Comparison of ENCODE assay signal across 23 cellular contexts in the genomic region with DNA sequence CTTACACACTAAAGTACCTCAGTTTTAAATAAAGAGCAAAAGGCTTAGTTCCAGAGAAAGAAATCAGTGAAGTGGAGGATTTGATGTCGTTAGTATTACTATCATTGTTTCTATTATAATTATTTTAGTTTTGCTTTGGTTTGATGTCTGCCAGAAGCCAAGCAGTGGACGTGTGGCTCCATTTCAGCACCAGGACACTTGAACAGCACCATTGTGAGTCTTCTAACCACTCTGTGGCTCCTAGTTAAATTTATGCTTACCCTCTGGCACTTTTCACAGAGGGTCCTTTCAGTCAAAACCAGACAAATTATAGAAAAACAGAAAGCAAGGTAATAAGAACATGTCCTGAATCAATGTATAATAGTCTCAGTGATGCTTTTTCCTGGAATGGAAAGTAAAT. TPM values are rescaled to one million over a fixed set of nuclear protein-coding genes. Genes with fewer than 3 reads are reported as not detected.
DNase-seq lines count a peak whose midpoint lies in the region; ATAC-seq, FAIRE-seq and TF ChIP-seq lines count a peak whose summit lies in the region.
"Had no signal": no experiment of that assay in that cellular context is flagged by ENCODE, and none has a peak within 500 bp of the region (broad histone marks: within the 10 kb centered on the region; RNA-seq: fewer than 3 reads in every experiment).

No MANE protein-coding gene starts in this region.

- no peak for TF ChIP-seq EP300 in GM12878 (IDR thresholded peaks at IDR 0.05; ENCODE audit: borderline replicate concordance in 1 of 2, control insufficient read depth in 1 of 2, low read depth in 2 of 2, low read length in 2 of 2)

- H3K36me3 ChIP-seq in GM23248 (ENCODE audit: low read depth), result no peaks in the 10 kb centered on the region
- H3K36me3 ChIP-seq in GM12878 (ENCODE audit: control insufficient read depth in 2 of 2, insufficient read depth in 2 of 2, low read length in 1 of 2), result no peaks in the 10 kb centered on the region
- H3K36me3 ChIP-seq in adrenal gland (replicated peaks in 1 of 2), result no peaks in the 10 kb centered on the region
- H3K36me3 ChIP-seq: SJSA1, transverse colon had no signal

- H4K20me1 ChIP-seq in GM23248 (ENCODE audit: insufficient read depth), result no peaks in the 10 kb centered on the region
- H4K20me1 ChIP-seq in GM12878 (ENCODE audit: control insufficient read depth, insufficient read depth), result no peaks in the 10 kb centered on the region

- intact Hi-C loops in GM12878 (cut with micrococcal nuclease; ENCODE audit: unreplicated experiment) (no loop called here), adrenal gland (cut with DNase I) (no loop called here)
- intact Hi-C loops in CD4-positive, alpha-beta T cell (cut with DNase I, micrococcal nuclease), result no loop called here

- no peaks in the 10 kb centered on the region for H3K9me3 ChIP-seq in GM23248 (ENCODE audit: low read depth)
- H3K9me3 ChIP-seq in GM12878 (replicated peaks; ENCODE audit: control insufficient read depth, insufficient read depth, low read length), result no peaks in the 10 kb centered on the region
- no peaks in the 10 kb centered on the region for H3K9me3 ChIP-seq in CD4-positive, alpha-beta T cell (ENCODE audit: control insufficient read depth, low read length)
- H3K9me3 ChIP-seq in adrenal gland (replicated peaks in 1 of 3), result no peaks in the 10 kb centered on the region
- H3K9me3 ChIP-seq: SJSA1, transverse colon had no signal

- peaks cover 22% of the 10 kb centered on the region for H3K27me3 ChIP-seq in GM23248 (replicated peaks; ENCODE audit: insufficient read depth)
- no peaks in the 10 kb centered on the region for H3K27me3 ChIP-seq in GM12878 (replicated peaks in 1 of 2; ENCODE audit: control insufficient read depth in 2 of 2, insufficient read depth in 2 of 2, low read length in 1 of 2)
- H3K27me3 ChIP-seq in CD4-positive, alpha-beta T cell (ENCODE audit: control insufficient read depth, insufficient read depth, low read length), result peaks cover 22% of the 10 kb centered on the region
- peaks cover 17% of the 10 kb centered on the region for H3K27me3 ChIP-seq in adrenal gland
- H3K27me3 ChIP-seq: SJSA1 had no signal

- CTCF ChIA-PET in GM12878 (lab: Yijun Ruan, JAX), result interaction anchor here (1.3 to 2.8 kb wide), 3 partner anchors 10 to 71 kb away, joined by 3 to 23 read pairs (median 4); no protein-coding TSS in a partner anchor
- CTCF ChIA-PET in CD4-positive, alpha-beta T cell (lab: Charles Lee), result no interaction called here

- no peaks in the 10 kb centered on the region for H3K4me1 ChIP-seq in GM23248 (ENCODE audit: insufficient read depth)
- no peaks in the 10 kb centered on the region for H3K4me1 ChIP-seq in GM12878 (ENCODE audit: control insufficient read depth, insufficient read depth, low read length)
- no peaks in the 10 kb centered on the region for H3K4me1 ChIP-seq in adrenal gland (replicated peaks in 1 of 2)
- H3K4me1 ChIP-seq: parathyroid adenoma, SJSA1, transverse colon had no signal

- no peaks in the 10 kb centered on the region for H3K9me3 Mint-ChIP-seq in CD4-positive, alpha-beta T cell
- H3K9me3 Mint-ChIP-seq: activated CD4-positive, alpha-beta T cell treated with anti-CD3 and anti-CD28 coated beads, Interleukin-2, amount 10 ng/mL, durations not matched to agents 24 days and 14 days; activated naive CD8-positive, alpha-beta T cell treated with anti-CD3 and anti-CD28 coated beads, Interleukin-2, amount 50 U/mL, for 24 hours; stimulated activated effector memory CD8-positive, alpha-beta T cell treated with anti-CD3 and anti-CD28 coated beads, Interleukin-12 subunit alpha, Interleukin-12 subunit beta, amount 100 ng/mL, for 72 hours had no signal

- no peaks in the 10 kb centered on the region for H3K36me3 Mint-ChIP-seq in CD4-positive, alpha-beta T cell (ENCODE audit: low read depth)
- H3K36me3 Mint-ChIP-seq: stimulated activated effector memory CD8-positive, alpha-beta T cell treated with anti-CD3 and anti-CD28 coated beads, Interleukin-12 subunit alpha, Interleukin-12 subunit beta, amount 100 ng/mL, for 72 hours had no signal

- in situ Hi-C loops in GM23248 (cut with MboI), result no loop called here
- in situ Hi-C loops in GM12878 (cut with MboI), result no loop called here

- no peaks in the 10 kb centered on the region for H3F3A ChIP-seq in GM23248 (ENCODE audit: insufficient read depth)

- H3K4me3 ChIP-seq in GM23248 (no peak overlapping the region), GM12878 (no peak overlapping the region), adrenal gland (no peak overlapping the region)
- H3K4me3 ChIP-seq: SJSA1, transverse colon had no signal

- H3K4me1 Mint-ChIP-seq in CD4-positive, alpha-beta T cell (ENCODE audit: low read depth), result no peaks in the 10 kb centered on the region
- H3K4me1 Mint-ChIP-seq: activated CD4-positive, alpha-beta T cell treated with anti-CD3 and anti-CD28 coated beads, Interleukin-2, amount 10 ng/mL, durations not matched to agents 24 days and 14 days; activated naive CD8-positive, alpha-beta T cell treated with anti-CD3 and anti-CD28 coated beads, Interleukin-2, amount 50 U/mL, for 24 hours; stimulated activated effector memory CD8-positive, alpha-beta T cell treated with anti-CD3 and anti-CD28 coated beads, Interleukin-12 subunit alpha, Interleukin-12 subunit beta, amount 100 ng/mL, for 72 hours had no signal

- H3K27ac ChIP-seq in GM23248, result no peak overlapping the region
- no peak overlapping the region for H3K27ac ChIP-seq in GM12878 (ENCODE audit: control insufficient read depth, insufficient read depth)
- H3K27ac ChIP-seq in CD4-positive, alpha-beta T cell (ENCODE audit: low read depth, low read length), result no peak overlapping the region
- H3K27ac ChIP-seq in adrenal gland, result no peak overlapping the region
- H3K27ac ChIP-seq: C4-2B, parathyroid adenoma, SJSA1, transverse colon had no signal

- H3K27me3 Mint-ChIP-seq in CD4-positive, alpha-beta T cell, result peaks cover 38% of the 10 kb centered on the region

- H3K9me2 ChIP-seq in GM23248 (ENCODE audit: insufficient read depth), result no peaks in the 10 kb centered on the region

- H3K27ac Mint-ChIP-seq in CD4-positive, alpha-beta T cell, result no peak overlapping the region
- H3K27ac Mint-ChIP-seq: activated CD4-positive, alpha-beta T cell treated with anti-CD3 and anti-CD28 coated beads, Interleukin-2, amount 10 ng/mL, durations not matched to agents 24 days and 14 days; activated naive CD8-positive, alpha-beta T cell treated with anti-CD3 and anti-CD28 coated beads, Interleukin-2, amount 50 U/mL, for 24 hours; stimulated activated effector memory CD8-positive, alpha-beta T cell treated with anti-CD3 and anti-CD28 coated beads, Interleukin-12 subunit alpha, Interleukin-12 subunit beta, amount 100 ng/mL, for 72 hours had no signal

- H3K9ac ChIP-seq in GM23248 (no peak overlapping the region), GM12878 (ENCODE audit: control insufficient read depth, insufficient read depth, low read length) (no peak overlapping the region)
- H3K9ac ChIP-seq: parathyroid adenoma had no signal

- TF ChIP-seq POLR2A in GM12878 (IDR thresholded peaks at IDR 0.05; ENCODE audit: low read depth, low read length) (no peak), adrenal gland (IDR thresholded peaks at IDR 0.05) (no peak)

- WGBS in GM23248 (ENCODE audit: low coverage in 1 of 2, low lambda C conversion rate in 2 of 2, missing lambda C conversion rate in 2 of 2), 2 experiments, result 3 to 4% methylated on average over 2 of the region's 2 CpGs
- 2% methylated on average over 2 of the region's 2 CpGs for WGBS in GM12878 (ENCODE audit: insufficient coverage, insufficient replicate concordance, low lambda C conversion rate, missing lambda C conversion rate)
- WGBS in adrenal gland, 4 donors, result 14 to 23% (median 19%) methylated on average over 2 of the region's 2 CpGs

- ATAC-seq in GM12878 (no peak), GM18520 (IDR thresholded peaks at IDR 0.05; ENCODE audit: unreplicated experiment) (no peak)
- ATAC-seq in CD4-positive, alpha-beta T cell (ENCODE audit: poor library complexity), result no peak
- ATAC-seq: activated naive CD8-positive, alpha-beta T cell treated with anti-CD3 and anti-CD28 coated beads, Interleukin-2, amount 50 U/mL, for 24 hours; left colon; stimulated activated effector memory CD8-positive, alpha-beta T cell treated with anti-CD3 and anti-CD28 coated beads, Interleukin-12 subunit alpha, Interleukin-12 subunit beta, amount 100 ng/mL, for 72 hours had no signal

- DNase-seq in GM23248 (peak; percentile 24), M059J (ENCODE audit: low read depth) (peak; percentile 22), GM12878 (ENCODE audit: low read depth, low spot score) (no peak), left kidney (ENCODE audit: low read depth, low spot score) (peak; percentile 67), NCI-H69 (lab: John Stamatoyannopoulos, UW) (no peak), adrenal gland (no peak)
- no peak for DNase-seq in CD4-positive, alpha-beta T cell
- DNase-seq: activated CD4-positive, alpha-beta T cell treated with anti-CD3 and anti-CD28 coated beads, Interleukin-2, amount 10 ng/mL, durations not matched to agents 24 days and 14 days; activated naive CD8-positive, alpha-beta T cell treated with anti-CD3 and anti-CD28 coated beads, Interleukin-2, amount 50 U/mL, for 24 hours; GOT3; hypothalamus; left colon; NCI-H1436; NCI-H2227 treated with DMSO at 0.1 percent for 48 hours; small intestine; T1000; transverse colon had no signal

- H2AFZ ChIP-seq in GM23248 (no peak overlapping the region), GM12878 (ENCODE audit: control insufficient read depth, low read depth, low read length) (no peak overlapping the region)
- H2AFZ ChIP-seq: parathyroid adenoma had no signal

- TF ChIP-seq CTCF in GM12878 (IDR thresholded peaks at IDR 0.05 in 2 of 3, conservative IDR thresholded peaks at IDR 0.05 in 1 of 3; ENCODE audit: control insufficient read depth in 2 of 3, extremely low read depth in 1 of 3, insufficient read depth in 1 of 3, low read depth in 3 of 3, low read length in 3 of 3) (no peak), adrenal gland (IDR thresholded peaks at IDR 0.05) (no peak)
- TF ChIP-seq CTCF in CD4-positive, alpha-beta T cell (IDR thresholded peaks at IDR 0.05), result no peak

- TF ChIP-seq RAD21 in GM12878 (IDR thresholded peaks at IDR 0.05; ENCODE audit: insufficient read depth, low read depth, low read length), result no peak

- SMC1A ChIA-PET in GM12878 (lab: Charles Lee; ENCODE audit: uncharacterized antibody, unreplicated experiment), result interaction anchor here (0.9 kb wide), 1 partner anchor 11 kb away, joined by 3 read pairs; no protein-coding TSS in a partner anchor

- H3K4me2 ChIP-seq in GM23248 (ENCODE audit: unreplicated experiment) (no peak overlapping the region), GM12878 (ENCODE audit: control insufficient read depth, insufficient read depth) (no peak overlapping the region)

- no peak for FAIRE-seq in GM12878 (lab: Jason Lieb, UNC)

- H3K79me2 ChIP-seq in GM23248 (ENCODE audit: insufficient read depth), result no peaks in the 10 kb centered on the region
- H3K79me2 ChIP-seq in GM12878 (ENCODE audit: control insufficient read depth, insufficient read depth, low read length), result no peaks in the 10 kb centered on the region
- H3K79me2 ChIP-seq: parathyroid adenoma had no signal

- BruUV-seq in GM12878 (replicated peaks; lab: Mats Ljungman, UMichigan), result no TSS peak

- RAD21 ChIA-PET in GM12878 (lab: Charles Lee; ENCODE audit: unreplicated experiment), result interaction anchor here (0.7 to 1.0 kb wide), 2 partner anchors 10 to 11 kb away, joined by 3 to 4 read pairs; no protein-coding TSS in a partner anchor

- POLR2A ChIA-PET in GM12878 (lab: Charles Lee), result no interaction called here
- POLR2A ChIA-PET in CD4-positive, alpha-beta T cell (lab: Charles Lee), result no interaction called here

- H3K4me3 Mint-ChIP-seq in CD4-positive, alpha-beta T cell, result no peak overlapping the region
- H3K4me3 Mint-ChIP-seq: activated CD4-positive, alpha-beta T cell treated with anti-CD3 and anti-CD28 coated beads, Interleukin-2, amount 10 ng/mL, durations not matched to agents 24 days and 14 days; activated naive CD8-positive, alpha-beta T cell treated with anti-CD3 and anti-CD28 coated beads, Interleukin-2, amount 50 U/mL, for 24 hours; stimulated activated effector memory CD8-positive, alpha-beta T cell treated with anti-CD3 and anti-CD28 coated beads, Interleukin-12 subunit alpha, Interleukin-12 subunit beta, amount 100 ng/mL, for 72 hours had no signal

RNA-seq across cellular contexts. Expression of a gene that starts 3.4 kb away (rescaled TPM):
- not detected in 2 replicates for total RNA-seq in GM23248 (2014; rRNA removed; shearing (Covaris generic))
- polyA plus RNA-seq in GM23248 (2016; fragmentation: Nextera tagmentation; extraction: Ambion mirVana), result not detected in 2 replicates
- not detected in 2 replicates for total RNA-seq in M059J (2014; rRNA removed; shearing (Covaris generic))
- total RNA-seq in GM12878 (2013; cell fraction: nucleolus; rRNA removed), result not detected in 2 replicates
- not detected in 2 replicates for total RNA-seq in GM12878 (2014; rRNA removed)
- not detected in 2 replicates for total RNA-seq in GM12878 (2014; rRNA removed; fragmentation: Illumina TruSeq; extraction: Trizol)
- total RNA-seq in GM12878 (2021), result not detected in 2 replicates
- polyA plus RNA-seq in GM12878 (2011; ENCODE audit: low read depth), result not detected
- not detected in 2 replicates for polyA plus RNA-seq in GM12878 (2011; rRNA removed)
- not detected in 2 replicates for polyA plus RNA-seq in GM12878 (2011; cell fraction: cytosol; rRNA removed)
- polyA plus RNA-seq in GM12878 (2011; cell fraction: nucleus; rRNA removed), result 0.07 TPM in 2 replicates
- polyA plus RNA-seq in GM12878 (2012), result 0.03 TPM in 1 of 2 replicates, not detected in the other
- polyA plus RNA-seq in GM12878 (2014; fragmentation: Illumina TruSeq; extraction: Trizol), result not detected in 2 replicates
- polyA plus RNA-seq in GM12878 (2014; fragmentation: Nextera tagmentation; extraction: Ambion mirVana), result not detected
- polyA plus RNA-seq in GM12878 (2014; rRNA removed), result 0.04 TPM in 1 of 2 replicates, not detected in the other
- polyA plus RNA-seq in GM12878 (2016; fragmentation: Nextera tagmentation; extraction: Ambion mirVana), result not detected
- not detected in 2 replicates for polyA minus RNA-seq in GM12878 (2011; rRNA and poly(A)+ RNA removed)
- not detected in 2 replicates for polyA minus RNA-seq in GM12878 (2011; cell fraction: cytosol; rRNA and poly(A)+ RNA removed)
- not detected in 2 replicates for polyA minus RNA-seq in GM12878 (2011; cell fraction: nucleus; rRNA and poly(A)+ RNA removed)
- not detected for total RNA-seq in CD4-positive, alpha-beta T cell
- not detected for total RNA-seq in adrenal gland
- polyA plus RNA-seq in adrenal gland, result under 1 TPM in 1 of 3 donors, not detected in 2; 0.17 TPM
- total RNA-seq: activated CD4-positive, alpha-beta T cell treated with anti-CD3 and anti-CD28 coated beads, Interleukin-2, amount 10 ng/mL, durations not matched to agents 24 days and 14 days; epithelial cell of proximal tubule; SJSA1 had no signal

Comparison
In these comparisons a context has a peak if more than half of its experiments do, and no peak if none do; other contexts are left out.
1. DNase-seq: peak in GM23248 (single experiment), M059J (single experiment) and left kidney (single experiment); none in GM12878 (single experiment), NCI-H69 (single experiment), CD4-positive, alpha-beta T cell (0 of 10) and adrenal gland (0 of 7).